8 cellular contexts compared by ENCODE assay signal in the genomic region with DNA sequence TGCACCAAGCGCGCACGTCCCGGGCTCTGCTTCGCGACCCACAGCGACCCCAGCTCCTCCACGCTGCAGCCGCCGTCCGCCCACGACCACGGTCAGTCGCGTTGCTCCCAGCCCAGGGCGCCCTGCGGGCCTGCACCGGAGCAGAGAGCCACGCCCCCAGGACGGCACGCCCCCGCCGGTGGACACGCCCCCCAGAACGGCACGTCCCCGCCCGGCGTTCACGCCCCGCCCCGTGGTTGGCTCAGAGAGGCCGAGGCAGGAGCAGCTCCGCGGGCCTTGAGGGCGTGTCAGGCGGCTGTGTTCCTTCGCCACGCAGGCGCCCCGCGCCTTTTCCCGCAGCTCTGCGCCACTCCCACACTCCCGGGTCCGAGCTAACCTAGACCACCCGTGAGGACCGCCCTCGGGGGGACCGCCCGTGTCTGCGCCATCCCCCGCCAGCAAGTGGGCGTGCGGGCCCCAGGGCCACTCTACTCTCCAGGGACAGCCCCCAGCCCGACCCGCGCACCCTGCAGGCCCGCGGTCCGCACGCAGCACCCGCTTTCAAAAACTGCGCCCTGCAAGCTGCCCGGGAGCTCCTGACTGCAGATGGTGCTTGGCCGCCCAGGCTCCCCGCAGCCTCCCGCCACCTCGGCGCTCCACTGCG. TPM values are rescaled to one million over a fixed set of nuclear protein-coding genes. Genes with fewer than 3 reads are reported as not detected.
DNase-seq lines count a peak whose midpoint lies in the region; FAIRE-seq and TF ChIP-seq lines count a peak whose summit lies in the region.

A gene with protein sequence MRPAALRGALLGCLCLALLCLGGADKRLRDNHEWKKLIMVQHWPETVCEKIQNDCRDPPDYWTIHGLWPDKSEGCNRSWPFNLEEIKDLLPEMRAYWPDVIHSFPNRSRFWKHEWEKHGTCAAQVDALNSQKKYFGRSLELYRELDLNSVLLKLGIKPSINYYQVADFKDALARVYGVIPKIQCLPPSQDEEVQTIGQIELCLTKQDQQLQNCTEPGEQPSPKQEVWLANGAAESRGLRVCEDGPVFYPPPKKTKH (minus strand): TSS at position 107 of the 643 bp plus-strand sequence. CDS start 368 bp downstream, outside the sequence.

- H3K4me2 ChIP-seq in Loucy (ENCODE audit: low read depth, low read length, poor library complexity, severe bottlenecking) (peak within 1 kb of the TSS; percentile 91), neural progenitor cell (peak within 1 kb of the TSS; percentile 82)

- peaks cover 6% of the 10 kb centered on the region for H3K36me3 Mint-ChIP-seq in neural progenitor cell

- no peak within 1 kb of the TSS for H3K27ac Mint-ChIP-seq in neural progenitor cell

- H3K9me3 ChIP-seq in Loucy (ENCODE audit: insufficient read depth, low read depth, low read length) (no peaks in the 10 kb centered on the region), neural progenitor cell (ENCODE audit: low read depth) (no peaks in the 10 kb centered on the region), stomach smooth muscle (ENCODE audit: control insufficient read depth in 2 of 2, low read length in 2 of 2) (no peaks in the 10 kb centered on the region)

- H3K36me3 ChIP-seq in Loucy (ENCODE audit: insufficient read depth, low read length) = no peaks in the 10 kb centered on the region
- no peaks in the 10 kb centered on the region for H3K36me3 ChIP-seq in neural progenitor cell
- no peaks in the 10 kb centered on the region for H3K36me3 ChIP-seq in stomach smooth muscle (ENCODE audit: control insufficient read depth in 2 of 2, insufficient read depth in 2 of 2, low read length in 2 of 2)

- no peaks in the 10 kb centered on the region for H4K20me1 ChIP-seq in Loucy (ENCODE audit: insufficient read depth, low read length, poor library complexity, severe bottlenecking)
- H4K20me1 ChIP-seq in neural progenitor cell (ENCODE audit: low read depth) = peaks cover 11% of the 10 kb centered on the region

- H3K9me3 Mint-ChIP-seq in neural progenitor cell = peaks cover 4% of the 10 kb centered on the region

- FAIRE-seq in H54 (lab: Jason Lieb, UNC) = no peak

- DNase-seq in ELF-1 (ENCODE audit: low read depth, low spot score) = peak; percentile 89
- DNase-seq in H54 (ENCODE audit: insufficient read length, low spot score) = peak; percentile 75
- DNase-seq in SIG-M5 treated with dmso at 0.1 percent for 504 hours (lab: John Stamatoyannopoulos, UW; ENCODE audit: unreplicated experiment) = peak; percentile 77
- peak; percentile 99 for DNase-seq in activated gamma-delta T cell treated with Interleukin-2 at 50 U/mL for 16 hours
- peak; percentile 90 for DNase-seq in fibroblast of villous mesenchyme (ENCODE audit: low read depth)
- peak; percentile 96 for DNase-seq in neural progenitor cell (ENCODE audit: low spot score)

- H3K4me3 Mint-ChIP-seq in neural progenitor cell = peak within 1 kb of the TSS; percentile 88

- H3K79me2 ChIP-seq in Loucy (ENCODE audit: insufficient read depth, low read length) (peaks cover 8% of the 10 kb centered on the region; the same call in 1 of the 2 replicates), neural progenitor cell (ENCODE audit: low read depth) (peaks cover 5% of the 10 kb centered on the region)

- peaks cover 16% of the 10 kb centered on the region for H3K27me3 Mint-ChIP-seq in neural progenitor cell (ENCODE audit: insufficient read depth, low read depth)

- H3K27ac ChIP-seq in neural progenitor cell (no peak within 1 kb of the TSS), stomach smooth muscle (ENCODE audit: low read length) (peak within 1 kb of the TSS; percentile 49)

- peaks cover 38% of the 10 kb centered on the region for H3K4me1 Mint-ChIP-seq in neural progenitor cell

- H3K9me2 ChIP-seq in Loucy (replicated peaks; ENCODE audit: low read depth, low read length) = no peaks in the 10 kb centered on the region

- TF ChIP-seq CTCF in Loucy (conservative IDR thresholded peaks at IDR 0.05; ENCODE audit: low read length) = no peak
- TF ChIP-seq CTCF in fibroblast of villous mesenchyme (IDR thresholded peaks at IDR 0.05; ENCODE audit: insufficient read depth, low read depth, low read length) = no peak
- TF ChIP-seq CTCF in neural progenitor cell (IDR thresholded peaks at IDR 0.05) = no peak

- TF ChIP-seq POLR2A in H54 (IDR thresholded peaks at IDR 0.05; ENCODE audit: low read depth, low read length) = peak; percentile 77

- peak within 1 kb of the TSS; percentile 95 for H2AFZ ChIP-seq in Loucy (ENCODE audit: low read length)
- peak within 1 kb of the TSS; percentile 94 for H2AFZ ChIP-seq in neural progenitor cell (replicated peaks)

- no peaks in the 10 kb centered on the region for H3K27me3 ChIP-seq in Loucy (ENCODE audit: insufficient read depth, low read length, poor library complexity, severe bottlenecking)
- peaks cover 9% of the 10 kb centered on the region for H3K27me3 ChIP-seq in neural progenitor cell
- no peaks in the 10 kb centered on the region for H3K27me3 ChIP-seq in stomach smooth muscle (ENCODE audit: control insufficient read depth in 1 of 2, insufficient read depth in 2 of 2, low read length in 2 of 2)

- H3F3A ChIP-seq in Loucy (ENCODE audit: low read depth) (peaks cover 4% of the 10 kb centered on the region; the same call in 1 of the 2 replicates), neural progenitor cell (ENCODE audit: low read depth) (peaks cover 11% of the 10 kb centered on the region)

- H3K4me3 ChIP-seq in Loucy (ENCODE audit: low read length, poor library complexity, severe bottlenecking) (peak within 1 kb of the TSS; percentile 87), fibroblast of villous mesenchyme (ENCODE audit: low read depth, low read length) (peak within 1 kb of the TSS; percentile 76), neural progenitor cell (peak within 1 kb of the TSS; percentile 77), stomach smooth muscle (ENCODE audit: low read length in 2 of 2) (peak within 1 kb of the TSS; percentile 80 to 81)

- H3K9ac ChIP-seq in Loucy (ENCODE audit: low read depth, low read length, poor library complexity, severe bottlenecking) = peak within 1 kb of the TSS; percentile 81
- H3K9ac ChIP-seq in neural progenitor cell = peak within 1 kb of the TSS; percentile 51
- H3K9ac ChIP-seq in stomach smooth muscle (ENCODE audit: low read length in 2 of 2) = peak within 1 kb of the TSS; percentile 69 to 71

- H3K4me1 ChIP-seq in Loucy (ENCODE audit: insufficient read depth, low read length, poor library complexity, severe bottlenecking) (peaks cover 48% of the 10 kb centered on the region), neural progenitor cell (peaks cover 22% of the 10 kb centered on the region), stomach smooth muscle (ENCODE audit: control insufficient read depth, insufficient read depth, low read length) (peaks cover 21% of the 10 kb centered on the region)

RNA-seq across cellular contexts. Expression of the gene that starts here (rescaled TPM):
- total RNA-seq in fibroblast of villous mesenchyme (20.3 and 22.5 TPM in 2 replicates), neural progenitor cell (ENCODE audit: low replicate concordance) (28.9 and 37.2 TPM in 2 replicates)
